Comparison of ENCODE assay signal across 10 cellular contexts in genomic region chr1:109500886-109501285, GRCh38. TPM values are rescaled to one million over a fixed set of nuclear protein-coding genes. Genes with fewer than 3 reads are reported as not detected.
DNase-seq lines count a peak whose midpoint lies in the region; ATAC-seq and TF ChIP-seq lines count a peak whose summit lies in the region.
"Had no signal": no experiment of that assay in that cellular context is flagged by ENCODE, and none has a peak within 500 bp of the region (broad histone marks: within the 10 kb centered on the region; RNA-seq: fewer than 3 reads in every experiment).

No MANE protein-coding gene starts in this region.

- peaks cover 18% of the 10 kb centered on the region for H3F3A ChIP-seq in smooth muscle cell (ENCODE audit: low read depth)
- no peaks in the 10 kb centered on the region for H3F3A ChIP-seq in GM23338 (replicated peaks; ENCODE audit: low read depth)

- POLR2A ChIA-PET in CD8-positive, alpha-beta memory T cell (lab: Charles Lee), result no interaction called here
- POLR2A ChIA-PET in activated CD4-positive, alpha-beta memory T cell treated with anti-CD3 and anti-CD28 coated beads, Interleukin-2, amount 10 ng/mL, durations not matched to agents 7 days and 5 days (lab: Charles Lee), result interaction anchor here (1.0 to 3.9 kb wide), 5 partner anchors 10 to 76 kb away, joined by 3 to 25 read pairs (median 7); partner anchors contain the start of gene ATXN7L2

- CTCF ChIA-PET in CD8-positive, alpha-beta memory T cell (lab: Charles Lee), result interaction anchor here (15.3 to 32.5 kb wide), 3 partner anchors 5 to 33 kb away, joined by 384 to 1339 read pairs (median 384); partner anchors contain the start of genes AMIGO1, CYB561D1 and GPR61
- CTCF ChIA-PET in activated CD4-positive, alpha-beta memory T cell treated with anti-CD3 and anti-CD28 coated beads, Interleukin-2, amount 10 ng/mL, durations not matched to agents 7 days and 5 days (lab: Charles Lee), result interaction anchor here (1.4 to 25.9 kb wide), 4 partner anchors 9 to 35 kb away, joined by 3 to 779 read pairs (median 77); partner anchors contain the start of genes CYB561D1 and GPR61

- H3K27me3 ChIP-seq in CD8-positive, alpha-beta memory T cell (ENCODE audit: insufficient read depth, low read length, poor library complexity, severe bottlenecking), result no peaks in the 10 kb centered on the region
- H3K27me3 ChIP-seq in smooth muscle cell (ENCODE audit: low read depth) (no peaks in the 10 kb centered on the region), GM23338 (ENCODE audit: insufficient read depth) (no peaks in the 10 kb centered on the region)

- 34% methylated on average over 4 of the region's 4 CpGs for WGBS in smooth muscle cell (ENCODE audit: low lambda C conversion rate)

- peaks cover 96% of the 10 kb centered on the region for H3K4me1 ChIP-seq in CD8-positive, alpha-beta memory T cell (ENCODE audit: insufficient read depth, low read length)
- no peaks in the 10 kb centered on the region for H3K4me1 ChIP-seq in smooth muscle cell (ENCODE audit: low read depth)
- H3K4me1 ChIP-seq in GM23338 (ENCODE audit: insufficient read depth), result peaks cover 16% of the 10 kb centered on the region

- H3K4me3 ChIP-seq in CD8-positive, alpha-beta memory T cell (ENCODE audit: low read length), result peak overlapping the region; percentile 44
- H3K4me3 ChIP-seq in fibroblast of pulmonary artery (replicated peaks; ENCODE audit: low read depth, low read length) (no peak overlapping the region), smooth muscle cell (no peak overlapping the region), GM23338 (no peak overlapping the region)
- H3K4me3 ChIP-seq: SK-N-MC had no signal

- H3K27me3 Mint-ChIP-seq in CD8-positive, alpha-beta memory T cell, result no peaks in the 10 kb centered on the region
- no peaks in the 10 kb centered on the region for H3K27me3 Mint-ChIP-seq in activated CD4-positive, alpha-beta memory T cell treated with anti-CD3 and anti-CD28 coated beads, Interleukin-2, amount 10 ng/mL, durations not matched to agents 7 days and 5 days
- peaks cover 12% of the 10 kb centered on the region for H3K27me3 Mint-ChIP-seq in GM23338 (ENCODE audit: insufficient read depth, low read depth, poor library complexity)
- H3K27me3 Mint-ChIP-seq: dendritic cell treated with granulocyte-macrophage colony-stimulating factor and Interleukin-4, amounts not matched to agents 40 ng/mL and 50 ng/mL, for 4 days had no signal

- H3K79me2 ChIP-seq in smooth muscle cell (ENCODE audit: low read depth) (no peaks in the 10 kb centered on the region), GM23338 (replicated peaks; ENCODE audit: insufficient read depth) (no peaks in the 10 kb centered on the region)

- H3K9ac ChIP-seq in smooth muscle cell (ENCODE audit: low read depth), result no peak overlapping the region

- H4K20me1 ChIP-seq in smooth muscle cell (ENCODE audit: low read depth) (peaks cover 17% of the 10 kb centered on the region), GM23338 (replicated peaks; ENCODE audit: insufficient read depth) (no peaks in the 10 kb centered on the region)

- no peak for ATAC-seq in HG02678 (IDR thresholded peaks at IDR 0.05; ENCODE audit: unreplicated experiment)
- no peak for ATAC-seq in GM23338

- H3K36me3 Mint-ChIP-seq in CD8-positive, alpha-beta memory T cell, result peaks cover 5 to 40% (median 9%) of the 10 kb centered on the region in 3 donors
- peaks cover 35% of the 10 kb centered on the region for H3K36me3 Mint-ChIP-seq in activated CD4-positive, alpha-beta memory T cell treated with anti-CD3 and anti-CD28 coated beads, Interleukin-2, amount 10 ng/mL, durations not matched to agents 7 days and 5 days (ENCODE audit: low read depth)
- peaks cover 11% of the 10 kb centered on the region for H3K36me3 Mint-ChIP-seq in GM23338 (ENCODE audit: low read depth)

- H3K4me2 ChIP-seq in smooth muscle cell (peak overlapping the region; percentile 9), GM23338 (no peak overlapping the region)

- no peaks in the 10 kb centered on the region; the same call in 1 of the 2 replicates for H3K9me2 ChIP-seq in GM23338 (ENCODE audit: insufficient read depth)

- H3K4me3 Mint-ChIP-seq in CD8-positive, alpha-beta memory T cell, result peak overlapping the region in 6 of 7 donors; percentile 41 to 87 (median 72)
- no peak overlapping the region for H3K4me3 Mint-ChIP-seq in activated CD4-positive, alpha-beta memory T cell treated with anti-CD3 and anti-CD28 coated beads, Interleukin-2, amount 10 ng/mL, durations not matched to agents 7 days and 5 days
- no peak overlapping the region for H3K4me3 Mint-ChIP-seq in GM23338
- H3K4me3 Mint-ChIP-seq: dendritic cell treated with granulocyte-macrophage colony-stimulating factor and Interleukin-4, amounts not matched to agents 40 ng/mL and 50 ng/mL, for 4 days had no signal

- H3K4me1 Mint-ChIP-seq in CD8-positive, alpha-beta memory T cell, result peaks cover 84 to 98% (median 94%) of the 10 kb centered on the region in 3 donors
- peaks cover 80% of the 10 kb centered on the region for H3K4me1 Mint-ChIP-seq in activated CD4-positive, alpha-beta memory T cell treated with anti-CD3 and anti-CD28 coated beads, Interleukin-2, amount 10 ng/mL, durations not matched to agents 7 days and 5 days
- peaks cover 28% of the 10 kb centered on the region for H3K4me1 Mint-ChIP-seq in GM23338

- H3K36me3 ChIP-seq in CD8-positive, alpha-beta memory T cell (ENCODE audit: insufficient read depth, low read length), result peaks cover 26% of the 10 kb centered on the region
- H3K36me3 ChIP-seq in smooth muscle cell (ENCODE audit: low read depth) (no peaks in the 10 kb centered on the region), GM23338 (ENCODE audit: insufficient read depth) (no peaks in the 10 kb centered on the region)

- H3K27ac Mint-ChIP-seq in CD8-positive, alpha-beta memory T cell, result peak overlapping the region; percentile 85 to 97 (median 94)
- H3K27ac Mint-ChIP-seq in activated CD4-positive, alpha-beta memory T cell treated with anti-CD3 and anti-CD28 coated beads, Interleukin-2, amount 10 ng/mL, durations not matched to agents 7 days and 5 days, result peak overlapping the region; percentile 47
- H3K27ac Mint-ChIP-seq in GM23338, result no peak overlapping the region

- no peaks in the 10 kb centered on the region for H3K9me3 ChIP-seq in CD8-positive, alpha-beta memory T cell (ENCODE audit: low read length)
- no peaks in the 10 kb centered on the region for H3K9me3 ChIP-seq in smooth muscle cell (replicated peaks; ENCODE audit: low read depth)

- no peak for DNase-seq in CD8-positive, alpha-beta memory T cell
- no peak for DNase-seq in activated CD4-positive, alpha-beta memory T cell treated with anti-CD3 and anti-CD28 coated beads, Interleukin-2, amount 10 ng/mL, durations not matched to agents 7 days and 5 days
- peak; percentile 35 for DNase-seq in fibroblast of pulmonary artery (ENCODE audit: low read depth)
- DNase-seq in smooth muscle cell (lab: John Stamatoyannopoulos, UW; ENCODE audit: unreplicated experiment), result no peak
- no peak for DNase-seq in NCI-H2107 (lab: John Stamatoyannopoulos, UW)
- DNase-seq in GM23338 (ENCODE audit: low spot score), result no peak

- H3K9me3 Mint-ChIP-seq in CD8-positive, alpha-beta memory T cell, result no peaks in the 10 kb centered on the region
- H3K9me3 Mint-ChIP-seq in activated CD4-positive, alpha-beta memory T cell treated with anti-CD3 and anti-CD28 coated beads, Interleukin-2, amount 10 ng/mL, durations not matched to agents 7 days and 5 days, result no peaks in the 10 kb centered on the region
- H3K9me3 Mint-ChIP-seq in GM23338, result no peaks in the 10 kb centered on the region
- H3K9me3 Mint-ChIP-seq: dendritic cell treated with granulocyte-macrophage colony-stimulating factor and Interleukin-4, amounts not matched to agents 40 ng/mL and 50 ng/mL, for 4 days had no signal

- H2AFZ ChIP-seq in smooth muscle cell (ENCODE audit: low read depth) (no peak overlapping the region), GM23338 (no peak overlapping the region)

- no peak overlapping the region for H3K27ac ChIP-seq in CD8-positive, alpha-beta memory T cell (ENCODE audit: low read depth, low read length)
- H3K27ac ChIP-seq in smooth muscle cell (ENCODE audit: low read depth), result peak overlapping the region; percentile 11
- H3K27ac ChIP-seq in GM23338 (ENCODE audit: low read depth), result no peak overlapping the region
- H3K27ac ChIP-seq: SK-N-MC had no signal

- no peak for TF ChIP-seq CTCF in fibroblast of pulmonary artery (IDR thresholded peaks at IDR 0.05; ENCODE audit: low read length, missing control alignments)
- no peak for TF ChIP-seq CTCF in smooth muscle cell (IDR thresholded peaks at IDR 0.05; ENCODE audit: borderline replicate concordance, insufficient read depth, poor library complexity, severe bottlenecking)
- no peak for TF ChIP-seq CTCF in GM23338 (conservative IDR thresholded peaks at IDR 0.05; ENCODE audit: low read depth in 2 of 2)

RNA-seq across cellular contexts. Expression of gene CYB561D1, which starts 7.0 kb away (rescaled TPM):
- 10 to 100 TPM in 1 of 2 experiments, 1 to 10 TPM in 1; 9.9 to 10.6 TPM for total RNA-seq in CD8-positive, alpha-beta memory T cell
- polyA plus RNA-seq in CD8-positive, alpha-beta memory T cell, result 15.4 TPM
- 10 to 100 TPM; 19.5 to 21.4 TPM for total RNA-seq in activated CD4-positive, alpha-beta memory T cell treated with anti-CD3 and anti-CD28 coated beads, Interleukin-2, amount 10 ng/mL, durations not matched to agents 7 days and 5 days
- 4.5 and 8.6 TPM in 2 replicates for total RNA-seq in smooth muscle cell
- 5.3 and 7.4 TPM in 2 replicates for polyA plus RNA-seq in smooth muscle cell
- 2.7 and 4.4 TPM in 2 replicates for total RNA-seq in GM23338 (2014; rRNA removed; shearing (Covaris generic))
- polyA plus RNA-seq in GM23338 (2016; fragmentation: Nextera tagmentation; extraction: Ambion mirVana), result 0.89 and 0.95 TPM in 2 replicates

RNA-seq across cellular contexts. Expression of gene AMIGO1, which starts 8.6 kb away (rescaled TPM):
- total RNA-seq in CD8-positive, alpha-beta memory T cell, result 1 to 10 TPM; 4.0 to 4.9 TPM
- 20.2 TPM for polyA plus RNA-seq in CD8-positive, alpha-beta memory T cell
- 1 to 10 TPM; 1.2 to 1.3 TPM for total RNA-seq in activated CD4-positive, alpha-beta memory T cell treated with anti-CD3 and anti-CD28 coated beads, Interleukin-2, amount 10 ng/mL, durations not matched to agents 7 days and 5 days
- 0.31 and 0.99 TPM in 2 replicates for total RNA-seq in smooth muscle cell
- polyA plus RNA-seq in smooth muscle cell (0.93 and 1.4 TPM in 2 replicates), GM23338 (2016; fragmentation: Nextera tagmentation; extraction: Ambion mirVana) (0.53 and 0.61 TPM in 2 replicates)
- total RNA-seq in GM23338 (2014; rRNA removed; shearing (Covaris generic)), result 2.3 and 3.8 TPM in 2 replicates

RNA-seq across cellular contexts. Expression of gene ATXN7L2, which starts 17.2 kb away (rescaled TPM):
- total RNA-seq in CD8-positive, alpha-beta memory T cell, result 10 to 100 TPM; 14.6 to 15.3 TPM
- polyA plus RNA-seq in CD8-positive, alpha-beta memory T cell, result 8.7 TPM
- 1 to 10 TPM; 7.0 to 7.6 TPM for total RNA-seq in activated CD4-positive, alpha-beta memory T cell treated with anti-CD3 and anti-CD28 coated beads, Interleukin-2, amount 10 ng/mL, durations not matched to agents 7 days and 5 days
- total RNA-seq in smooth muscle cell, result 1.9 and 2.4 TPM in 2 replicates
- polyA plus RNA-seq in smooth muscle cell, result 5.7 and 6.2 TPM in 2 replicates
- total RNA-seq in GM23338 (2014; rRNA removed; shearing (Covaris generic)), result 9.4 and 9.9 TPM in 2 replicates
- polyA plus RNA-seq in GM23338 (2016; fragmentation: Nextera tagmentation; extraction: Ambion mirVana), result 8.0 and 9.4 TPM in 2 replicates

RNA-seq across cellular contexts. Expression of gene SYPL2, which starts 34.5 kb away (rescaled TPM):
- under 1 TPM in 1 of 2 experiments, not detected in 1; 0.07 TPM for total RNA-seq in CD8-positive, alpha-beta memory T cell
- 0.07 TPM for polyA plus RNA-seq in CD8-positive, alpha-beta memory T cell
- not detected for total RNA-seq in activated CD4-positive, alpha-beta memory T cell treated with anti-CD3 and anti-CD28 coated beads, Interleukin-2, amount 10 ng/mL, durations not matched to agents 7 days and 5 days
- total RNA-seq in smooth muscle cell, result 0.04 TPM in 1 of 2 replicates, not detected in the other
- polyA plus RNA-seq in smooth muscle cell (not detected in 2 replicates), GM23338 (2016; fragmentation: Nextera tagmentation; extraction: Ambion mirVana) (0.40 and 0.56 TPM in 2 replicates)
- 0.49 and 1.6 TPM in 2 replicates for total RNA-seq in GM23338 (2014; rRNA removed; shearing (Covaris generic))

RNA-seq across cellular contexts. Expression of gene GPR61, which starts 38.8 kb away (rescaled TPM):
- total RNA-seq in CD8-positive, alpha-beta memory T cell, result under 1 TPM in 1 of 2 experiments, not detected in 1; 0.39 TPM
- not detected for polyA plus RNA-seq in CD8-positive, alpha-beta memory T cell
- under 1 TPM in 1 of 2 experiments, not detected in 1; 0.53 TPM for total RNA-seq in activated CD4-positive, alpha-beta memory T cell treated with anti-CD3 and anti-CD28 coated beads, Interleukin-2, amount 10 ng/mL, durations not matched to agents 7 days and 5 days
- total RNA-seq in smooth muscle cell, result not detected in 2 replicates
- polyA plus RNA-seq in smooth muscle cell, result 0.37 TPM in 1 of 2 replicates, not detected in the other
- total RNA-seq in GM23338 (2014; rRNA removed; shearing (Covaris generic)), result 0.58 TPM in 1 of 2 replicates, not detected in the other
- polyA plus RNA-seq in GM23338 (2016; fragmentation: Nextera tagmentation; extraction: Ambion mirVana), result 0.13 and 0.28 TPM in 2 replicates
- total RNA-seq: M059J had no signal

Comparison
In these comparisons a context has a peak if more than half of its experiments do, and no peak if none do; other contexts are left out.
1. H3K4me3 Mint-ChIP-seq: peak in CD8-positive, alpha-beta memory T cell (6 of 7); none in activated CD4-positive, alpha-beta memory T cell treated with anti-CD3 and anti-CD28 coated beads, Interleukin-2, amount 10 ng/mL, durations not matched to agents 7 days and 5 days (single experiment) and GM23338 (single experiment).